Comparison of ENCODE assay signal across 9 cellular contexts in genomic region chr16:84065536-84066132, GRCh38. TPM values are rescaled to one million over a fixed set of nuclear protein-coding genes. Genes with fewer than 3 reads are reported as not detected.
DNase-seq lines count a peak whose midpoint lies in the region; ATAC-seq and TF ChIP-seq lines count a peak whose summit lies in the region.
"Had no signal": no experiment of that assay in that cellular context is flagged by ENCODE, and none has a peak within 500 bp of the region (broad histone marks: within the 10 kb centered on the region; RNA-seq: fewer than 3 reads in every experiment).

No MANE protein-coding gene starts in this region.

- H3K4me1 Mint-ChIP-seq in WTC11 = peaks cover 9% of the 10 kb centered on the region

- H3K27me3 Mint-ChIP-seq in WTC11 (ENCODE audit: low read depth) = no peaks in the 10 kb centered on the region
- H3K27me3 Mint-ChIP-seq: activated naive CD8-positive, alpha-beta T cell treated with anti-CD3 and anti-CD28 coated beads, Interleukin-2, amount 10 ng/mL, durations not matched to agents 7 days and 5 days had no signal

- peaks cover 46% of the 10 kb centered on the region for H3K36me3 Mint-ChIP-seq in WTC11

- H3K27me3 ChIP-seq in parathyroid adenoma (ENCODE audit: control insufficient read depth, insufficient read depth, low read length) = no peaks in the 10 kb centered on the region

- no peaks in the 10 kb centered on the region for H3K9me3 Mint-ChIP-seq in WTC11
- H3K9me3 Mint-ChIP-seq: activated naive CD8-positive, alpha-beta T cell treated with anti-CD3 and anti-CD28 coated beads, Interleukin-2, amount 10 ng/mL, durations not matched to agents 7 days and 5 days had no signal

- H2AFZ ChIP-seq in parathyroid adenoma = no peak overlapping the region

- no peak overlapping the region for H3K9ac ChIP-seq in parathyroid adenoma

- peaks cover 6% of the 10 kb centered on the region for H3K4me1 ChIP-seq in parathyroid adenoma

- CTCF ChIA-PET in WTC11 (lab: Charles Lee) = interaction anchor here (0.6 to 4.5 kb wide), 22 partner anchors 12 to 142 kb away, joined by 3 to 42 read pairs (median 4); partner anchors contain the start of genes NECAB2, OSGIN1, SLC38A8 and TAF1C

- no peak overlapping the region for H3K4me3 ChIP-seq in parathyroid adenoma (ENCODE audit: low read depth, low read length)

- TF ChIP-seq CTCF in WTC11 (IDR thresholded peaks at IDR 0.05) (peak; percentile 42; the same call in 1 of the 2 replicates), parathyroid adenoma (IDR thresholded peaks at IDR 0.05) (peak; percentile 73)

- H3K9me3 ChIP-seq in parathyroid adenoma (ENCODE audit: control insufficient read depth, low read length) = no peaks in the 10 kb centered on the region

- no peaks in the 10 kb centered on the region for H3K79me2 ChIP-seq in parathyroid adenoma

- H3K27ac Mint-ChIP-seq in WTC11 = no peak overlapping the region
- H3K27ac Mint-ChIP-seq: activated naive CD8-positive, alpha-beta T cell treated with anti-CD3 and anti-CD28 coated beads, Interleukin-2, amount 10 ng/mL, durations not matched to agents 7 days and 5 days had no signal

- no peak overlapping the region for H3K4me2 ChIP-seq in parathyroid adenoma (ENCODE audit: low read length)

- no peaks in the 10 kb centered on the region for H3K36me3 ChIP-seq in parathyroid adenoma (ENCODE audit: control insufficient read depth, insufficient read depth, low read length)

- DNase-seq in activated CD8-positive, alpha-beta memory T cell treated with anti-CD3 and anti-CD28 coated beads, Interleukin-2, amount 50 U/mL, for 48 hours = peak; percentile 57
- DNase-seq in activated CD8-positive, alpha-beta memory T cell treated with anti-CD3 and anti-CD28 coated beads for 24 hours = no peak
- peak; percentile 56 for DNase-seq in NCI-H1694 (lab: John Stamatoyannopoulos, UW)
- peak; percentile 68 for DNase-seq in WTC11 (ENCODE audit: low spot score)
- DNase-seq in foreskin melanocyte = peak; percentile 44
- no peak for DNase-seq in activated gamma-delta T cell (lab: John Stamatoyannopoulos, UW)
- DNase-seq in effector CD4-positive, alpha-beta T cell = no peak
- DNase-seq: activated naive CD8-positive, alpha-beta T cell treated with anti-CD3 and anti-CD28 coated beads, Interleukin-2, amount 10 ng/mL, durations not matched to agents 7 days and 5 days had no signal

- peak; percentile 48 for ATAC-seq in WTC11

- POLR2A ChIA-PET in WTC11 (lab: Charles Lee) = no interaction called here

- no peak overlapping the region for H3K4me3 Mint-ChIP-seq in WTC11
- H3K4me3 Mint-ChIP-seq: activated naive CD8-positive, alpha-beta T cell treated with anti-CD3 and anti-CD28 coated beads, Interleukin-2, amount 10 ng/mL, durations not matched to agents 7 days and 5 days had no signal

- no peak overlapping the region for H3K27ac ChIP-seq in parathyroid adenoma

TF ChIP-seq in WTC11, 78 proteins besides CTCF, POLR2A, EP300 and RAD21 (continues in another document):
- TF ChIP-seq TP53 (CRISPR knock-in tag; IDR thresholded peaks at IDR 0.05) (no peak), NR3C1 (CRISPR knock-in tag; conservative IDR thresholded peaks at IDR 0.05; ENCODE audit: low read depth) (no peak), CREM (CRISPR knock-in tag; IDR thresholded peaks at IDR 0.05) (no peak), HMGA2 (CRISPR knock-in tag; IDR thresholded peaks at IDR 0.05) (no peak), AFF4 (CRISPR knock-in tag; IDR thresholded peaks at IDR 0.05; ENCODE audit: borderline replicate concordance) (no peak), ZNF232 (CRISPR knock-in tag; IDR thresholded peaks at IDR 0.05) (no peak), ZNF281 (CRISPR knock-in tag; IDR thresholded peaks at IDR 0.05) (no peak), TEAD1 (CRISPR knock-in tag; IDR thresholded peaks at IDR 0.05) (no peak), RORB (CRISPR knock-in tag; IDR thresholded peaks at IDR 0.05) (no peak), RELA (CRISPR knock-in tag; IDR thresholded peaks at IDR 0.05; ENCODE audit: borderline replicate concordance) (no peak)
- TF ChIP-seq, protein P1, sequence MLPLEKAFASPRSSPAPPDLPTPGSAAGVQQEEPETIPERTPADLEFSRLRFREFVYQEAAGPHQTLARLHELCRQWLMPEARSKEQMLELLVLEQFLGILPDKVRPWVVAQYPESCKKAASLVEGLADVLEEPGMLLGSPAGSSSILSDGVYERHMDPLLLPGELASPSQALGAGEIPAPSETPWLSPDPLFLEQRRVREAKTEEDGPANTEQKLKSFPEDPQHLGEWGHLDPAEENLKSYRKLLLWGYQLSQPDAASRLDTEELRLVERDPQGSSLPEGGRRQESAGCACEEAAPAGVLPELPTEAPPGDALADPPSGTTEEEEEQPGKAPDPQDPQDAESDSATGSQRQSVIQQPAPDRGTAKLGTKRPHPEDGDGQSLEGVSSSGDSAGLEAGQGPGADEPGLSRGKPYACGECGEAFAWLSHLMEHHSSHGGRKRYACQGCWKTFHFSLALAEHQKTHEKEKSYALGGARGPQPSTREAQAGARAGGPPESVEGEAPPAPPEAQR (CRISPR knock-in tag; IDR thresholded peaks at IDR 0.05) = no peak
- TF ChIP-seq, protein P2, sequence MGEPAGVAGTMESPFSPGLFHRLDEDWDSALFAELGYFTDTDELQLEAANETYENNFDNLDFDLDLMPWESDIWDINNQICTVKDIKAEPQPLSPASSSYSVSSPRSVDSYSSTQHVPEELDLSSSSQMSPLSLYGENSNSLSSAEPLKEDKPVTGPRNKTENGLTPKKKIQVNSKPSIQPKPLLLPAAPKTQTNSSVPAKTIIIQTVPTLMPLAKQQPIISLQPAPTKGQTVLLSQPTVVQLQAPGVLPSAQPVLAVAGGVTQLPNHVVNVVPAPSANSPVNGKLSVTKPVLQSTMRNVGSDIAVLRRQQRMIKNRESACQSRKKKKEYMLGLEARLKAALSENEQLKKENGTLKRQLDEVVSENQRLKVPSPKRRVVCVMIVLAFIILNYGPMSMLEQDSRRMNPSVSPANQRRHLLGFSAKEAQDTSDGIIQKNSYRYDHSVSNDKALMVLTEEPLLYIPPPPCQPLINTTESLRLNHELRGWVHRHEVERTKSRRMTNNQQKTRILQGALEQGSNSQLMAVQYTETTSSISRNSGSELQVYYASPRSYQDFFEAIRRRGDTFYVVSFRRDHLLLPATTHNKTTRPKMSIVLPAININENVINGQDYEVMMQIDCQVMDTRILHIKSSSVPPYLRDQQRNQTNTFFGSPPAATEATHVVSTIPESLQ (CRISPR knock-in tag; IDR thresholded peaks at IDR 0.05) = no peak

RNA-seq across cellular contexts. Expression of gene SLC38A8, which starts 23.0 kb away (rescaled TPM):
- total RNA-seq in WTC11 (2021) = not detected in 3 replicates
- total RNA-seq: activated naive CD8-positive, alpha-beta T cell treated with anti-CD3 and anti-CD28 coated beads, Interleukin-2, amount 10 ng/mL, durations not matched to agents 7 days and 5 days had no signal

RNA-seq across cellular contexts. Expression of gene MBTPS1, which starts 51.1 kb away (rescaled TPM):
- 45.1 to 47.4 TPM (median 46.9 TPM) in 3 replicates for total RNA-seq in WTC11 (2021)

Comparison
In these comparisons a context has a peak if more than half of its experiments do, and no peak if none do; other contexts are left out.
1. DNase-seq: peak in activated CD8-positive, alpha-beta memory T cell treated with anti-CD3 and anti-CD28 coated beads, Interleukin-2, amount 50 U/mL, for 48 hours (single experiment), NCI-H1694 (single experiment), WTC11 (single experiment) and foreskin melanocyte (single experiment); none in activated CD8-positive, alpha-beta memory T cell treated with anti-CD3 and anti-CD28 coated beads for 24 hours (single experiment), activated gamma-delta T cell (single experiment) and effector CD4-positive, alpha-beta T cell (single experiment).